ENCODE assay signal across 7 cellular contexts in the genomic region with DNA sequence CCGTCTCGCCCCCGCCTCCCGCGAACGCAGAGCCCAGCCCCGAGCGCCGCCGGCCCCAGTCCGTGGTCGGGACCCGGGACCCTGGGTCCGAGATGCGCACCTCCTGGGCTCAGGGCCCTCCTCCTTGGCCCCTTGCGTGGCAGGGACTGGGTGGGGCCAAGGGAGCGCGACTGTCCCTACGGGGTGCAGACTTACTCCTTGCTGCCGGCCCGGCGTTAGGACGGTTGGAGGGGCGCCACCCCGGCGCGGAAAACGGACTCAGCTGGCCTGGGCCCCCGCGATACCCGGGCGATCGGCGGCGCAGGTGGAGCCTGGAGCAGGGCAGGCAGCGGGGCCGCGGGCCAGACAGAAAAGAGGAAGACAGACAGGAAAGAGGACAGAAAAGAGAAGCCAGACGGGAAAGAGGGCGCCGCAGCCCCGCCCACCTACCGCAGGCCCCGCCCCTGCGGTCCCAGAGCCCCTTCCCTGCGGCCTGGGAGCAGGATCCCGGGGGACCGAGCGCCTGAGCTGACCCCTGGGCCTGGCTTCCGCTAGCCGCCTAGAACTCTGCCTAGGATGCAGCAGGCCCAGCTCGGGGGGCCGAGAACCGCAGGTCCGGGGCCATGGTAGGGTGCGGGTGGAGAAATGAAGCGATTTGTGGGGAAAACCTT. TPM values are rescaled to one million over a fixed set of nuclear protein-coding genes. Genes with fewer than 3 reads are reported as not detected.
DNase-seq lines count a peak whose midpoint lies in the region; ATAC-seq, FAIRE-seq and TF ChIP-seq lines count a peak whose summit lies in the region.

TSS of gene GBGT1 (minus strand) at position 356 of the 650 bp plus-strand sequence. CDS start 1,502 bp downstream, outside the sequence.

- H3K9me3 ChIP-seq in muscle layer of colon (ENCODE audit: low read length) = no peaks in the 10 kb centered on the region

- peaks cover 17% of the 10 kb centered on the region for H3K36me3 Mint-ChIP-seq in activated B cell treated with CpG ODN at 0.5 μM for 24 hours (ENCODE audit: low read depth)

- no peak within 1 kb of the TSS for H3K9ac ChIP-seq in muscle layer of colon (ENCODE audit: low read length)

- H3K4me1 Mint-ChIP-seq in activated B cell treated with CpG ODN at 0.5 μM for 24 hours = peaks cover 26% of the 10 kb centered on the region

- H3K27me3 ChIP-seq in GM06990 (replicated peaks; ENCODE audit: control insufficient read depth, insufficient read depth, low read length) = no peaks in the 10 kb centered on the region; the same call in 1 of the 2 replicates
- H3K27me3 ChIP-seq in muscle layer of colon (ENCODE audit: control insufficient read depth in 1 of 2, insufficient read depth in 2 of 2, low read length in 2 of 2) = peaks cover 0 to 10% of the 10 kb centered on the region in 2 donors

- H3K4me3 Mint-ChIP-seq in activated B cell treated with CpG ODN at 0.5 μM for 24 hours = peak within 1 kb of the TSS; percentile 90

- ATAC-seq in activated B cell treated with CpG ODN at 0.5 μM for 24 hours (ENCODE audit: low read depth) (peak; percentile 76), esophagus mucosa (peak; percentile 36), HG03196 (IDR thresholded peaks at IDR 0.05; ENCODE audit: unreplicated experiment) (no peak)

- peaks cover 3% of the 10 kb centered on the region for H3K27me3 Mint-ChIP-seq in activated B cell treated with CpG ODN at 0.5 μM for 24 hours

- H3K4me3 ChIP-seq in GM06990 (replicated peaks; ENCODE audit: low read depth, low read length) (peak within 1 kb of the TSS; percentile 60), muscle layer of colon (ENCODE audit: low read depth in 1 of 2, low read length in 2 of 2) (peak within 1 kb of the TSS; percentile 66 to 77)

- no peaks in the 10 kb centered on the region for H3K9me3 Mint-ChIP-seq in activated B cell treated with CpG ODN at 0.5 μM for 24 hours

- POLR2A ChIA-PET in activated B cell treated with CpG ODN at 0.5 μM for 24 hours (lab: Charles Lee) = interaction anchor here (0.7 kb wide), 1 partner anchor 172 kb away, joined by 3 read pairs; the partner anchor contains the start of gene SURF6

- DNase-seq in GM06990 (ENCODE audit: extremely low read depth, insufficient read length) = peak; percentile 63
- peak; percentile 68 for DNase-seq in HTR-8/SVneo (ENCODE audit: insufficient read length, low spot score)
- DNase-seq in activated B cell treated with CpG ODN at 0.5 μM for 24 hours = peak; percentile 70
- peak; percentile 29 for DNase-seq in urothelium cell line (ENCODE audit: low spot score)

- intact Hi-C loops in activated B cell treated with CpG ODN at 0.5 μM for 24 hours (cut with micrococcal nuclease) = no loop called here

- TF ChIP-seq CTCF in GM06990 (IDR thresholded peaks at IDR 0.05; ENCODE audit: insufficient read depth, low read length, poor library complexity, severe bottlenecking) (no peak), activated B cell treated with CpG ODN at 0.5 μM for 24 hours (IDR thresholded peaks at IDR 0.05) (no peak)

- peak within 1 kb of the TSS; percentile 61 for H3K27ac ChIP-seq in muscle layer of colon (ENCODE audit: low read depth, low read length)

- FAIRE-seq in HTR-8/SVneo (lab: Jason Lieb, UNC) = no peak
- no peak for FAIRE-seq in urothelium cell line (lab: Jason Lieb, UNC)

- peak within 1 kb of the TSS; percentile 63 for H3K27ac Mint-ChIP-seq in activated B cell treated with CpG ODN at 0.5 μM for 24 hours

- peaks cover 5% of the 10 kb centered on the region for H3K4me1 ChIP-seq in muscle layer of colon (ENCODE audit: insufficient read depth, low read length)

- CTCF ChIA-PET in activated B cell treated with CpG ODN at 0.5 μM for 24 hours (lab: Charles Lee) = interaction anchor here (1.0 kb wide), 1 partner anchor 19 kb away, joined by 3 read pairs; no protein-coding TSS in a partner anchor

- no peaks in the 10 kb centered on the region for H3K36me3 ChIP-seq in GM06990 (ENCODE audit: control insufficient read depth, insufficient read depth, low read length)
- no peaks in the 10 kb centered on the region for H3K36me3 ChIP-seq in muscle layer of colon (ENCODE audit: insufficient read depth, low read length)

RNA-seq across cellular contexts. Expression of gene GBGT1, which starts in this region (rescaled TPM):
- 42.2 and 49.5 TPM in 2 replicates for total RNA-seq in activated B cell treated with CpG ODN at 0.5 μM for 24 hours
- total RNA-seq in esophagus mucosa = 2.0 TPM

Comparison
In these comparisons a context has a peak if more than half of its experiments do, and no peak if none do; other contexts are left out.
1. RNA of gene GBGT1 (total RNA-seq): 42.2 to 49.5 TPM in activated B cell treated with CpG ODN at 0.5 μM for 24 hours; 2.0 TPM in esophagus mucosa (single experiment); every median in the first group is over 10 times any median in the second.
2. Peak in every context shown above with its lines, with median percentiles within 50 percentile points of each other: DNase-seq.